ENCODE assay signal across 1 cellular context in genomic region chrX:67543818-67544217, GRCh38.
TF ChIP-seq lines count a peak whose summit lies in the region.

Gene AR, plus strand, starts transcription at chrX:67544021. Its CDS starts 1,126 bp downstream, at chrX:67545147.

TF ChIP-seq in H1, 55 proteins besides CTCF, POLR2A, EP300 and RAD21 (continued from another document):
- TF ChIP-seq MAX (IDR thresholded peaks at IDR 0.05), result 0 out of 2 replicates have a peak, but pooled peaks have one; percentile 8
